7 cellular contexts compared by ENCODE assay signal in the genomic region with DNA sequence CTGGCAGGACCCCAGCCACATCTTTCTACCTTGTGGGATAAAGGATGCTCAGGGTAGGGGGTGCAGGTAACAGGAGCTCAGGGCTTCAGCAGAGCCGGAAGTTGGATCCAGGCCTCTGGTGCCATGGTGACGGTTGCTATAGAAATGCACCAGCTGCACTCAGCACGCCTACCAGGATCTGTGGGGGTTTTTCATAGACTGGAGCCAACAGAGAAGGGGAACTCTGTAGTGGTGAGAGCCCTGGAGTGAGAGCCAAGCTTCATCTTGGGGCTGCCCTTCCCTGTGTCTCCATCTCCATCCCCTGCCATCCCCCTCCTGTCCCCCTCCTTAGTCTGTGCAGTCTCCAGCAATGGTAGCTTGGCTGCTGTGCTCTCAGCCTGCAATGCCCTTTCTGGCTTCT. TPM values are rescaled to one million over a fixed set of nuclear protein-coding genes. Genes with fewer than 3 reads are reported as not detected.
DNase-seq lines count a peak whose midpoint lies in the region; ATAC-seq and FAIRE-seq lines count a peak whose summit lies in the region.

No MANE protein-coding gene starts in this region.

- peak; percentile 84 for ATAC-seq in GM19025 (IDR thresholded peaks at IDR 0.05; ENCODE audit: low read depth, unreplicated experiment)
- ATAC-seq in HG02973 (IDR thresholded peaks at IDR 0.05; ENCODE audit: unreplicated experiment): peak; percentile 74
- no peak for ATAC-seq in right cardiac atrium

- no peak overlapping the region for H3K4me3 ChIP-seq in right cardiac atrium (ENCODE audit: low read length)
- H3K4me3 ChIP-seq in small intestine (ENCODE audit: low read depth in 1 of 2, low read length in 2 of 2): no peak overlapping the region

- H3K27ac ChIP-seq in layer of hippocampus (ENCODE audit: low read depth, low read length): peak overlapping the region; percentile 32
- no peak overlapping the region for H3K27ac ChIP-seq in right cardiac atrium (ENCODE audit: low read length)
- H3K27ac ChIP-seq in small intestine (ENCODE audit: low read depth in 1 of 2, low read length in 1 of 2): no peak overlapping the region

- FAIRE-seq in small intestine (lab: Jason Lieb, UNC): no peak

- WGBS in right cardiac atrium: 61% methylated on average over 3 of the region's 3 CpGs
- 40 to 50% (median 47%) methylated on average over 3 of the region's 3 CpGs for WGBS in small intestine, 3 donors

- H3K9me3 ChIP-seq in right cardiac atrium (ENCODE audit: control insufficient read depth, low read length): no peaks in the 10 kb centered on the region
- no peaks in the 10 kb centered on the region for H3K9me3 ChIP-seq in small intestine (ENCODE audit: control insufficient read depth, low read depth)

- DNase-seq in NCI-H774 (lab: John Stamatoyannopoulos, UW): peak; percentile 50
- DNase-seq in posterior vena cava (ENCODE audit: low spot score): no peak
- DNase-seq in right cardiac atrium: no peak
- no peak for DNase-seq in small intestine

- H3K4me1 ChIP-seq in right cardiac atrium (ENCODE audit: control insufficient read depth, insufficient read depth, low read length) (peaks cover 2% of the 10 kb centered on the region), small intestine (ENCODE audit: control insufficient read depth in 2 of 2, insufficient read depth in 1 of 2, low read depth in 1 of 2, low read length in 1 of 2) (no peaks in the 10 kb centered on the region)

- H3K36me3 ChIP-seq in small intestine (ENCODE audit: control insufficient read depth in 2 of 2, insufficient read depth in 2 of 2, low read length in 2 of 2): no peaks in the 10 kb centered on the region

- no peaks in the 10 kb centered on the region for H3K27me3 ChIP-seq in layer of hippocampus (ENCODE audit: control insufficient read depth, insufficient read depth, low read length)
- H3K27me3 ChIP-seq in right cardiac atrium (ENCODE audit: control insufficient read depth, insufficient read depth): no peaks in the 10 kb centered on the region
- no peaks in the 10 kb centered on the region for H3K27me3 ChIP-seq in small intestine (ENCODE audit: control insufficient read depth in 2 of 2, insufficient read depth in 2 of 2, low read length in 2 of 2)

- intact Hi-C loops in posterior vena cava (cut with DNase I): no loop called here
- intact Hi-C loops in right cardiac atrium (cut with DNase I): loop anchor here in 1 of 4 donors (10.0 kb wide), 1 partner anchor 121 kb away; no protein-coding TSS in a partner anchor

RNA-seq across cellular contexts. Expression of a gene that starts 27.5 kb away (rescaled TPM):
- total RNA-seq in posterior vena cava (10 to 100 TPM; 34.8 to 35.6 TPM), right cardiac atrium (10 to 100 TPM; 42.7 to 53.6 (median 46.8) TPM)
- polyA plus RNA-seq in right cardiac atrium (29.0 TPM), small intestine (10 to 100 TPM; 22.4 to 48.8 (median 24.3) TPM)

Comparison
In these comparisons a context has a peak if more than half of its experiments do, and no peak if none do; other contexts are left out.
1. ATAC-seq: peak in GM19025 (single experiment) and HG02973 (single experiment); none in right cardiac atrium (0 of 2).